In genomic region chr1:20358761-20359263, GRCh38 we compare ENCODE assay signal across 8 cellular contexts.
DNase-seq lines count a peak whose midpoint lies in the region; ATAC-seq and TF ChIP-seq lines count a peak whose summit lies in the region.

No MANE protein-coding gene starts in this region.

- peak in 1 of 2 donors; percentile 55 for TF ChIP-seq POLR2A in adrenal gland (IDR thresholded peaks at IDR 0.05)

- H3K4me1 ChIP-seq in MM.1S (ENCODE audit: low read length) (no peaks in the 10 kb centered on the region), adrenal gland (replicated peaks in 1 of 2) (peaks cover 7 to 14% of the 10 kb centered on the region in 2 donors), left lung (no peaks in the 10 kb centered on the region)

- peak; percentile 49 for DNase-seq in AG20443 (ENCODE audit: low spot score)
- no peak for DNase-seq in MM.1S
- DNase-seq in adrenal gland = peak; percentile 85 to 94 (median 92)
- DNase-seq in left lung = no peak
- no peak for DNase-seq in CD1c-positive myeloid dendritic cell (ENCODE audit: extremely low spot score)
- no peak for DNase-seq in NCI-H446 (lab: John Stamatoyannopoulos, UW)
- DNase-seq in coronary artery (ENCODE audit: low spot score) = no peak

- peaks cover 96% of the 10 kb centered on the region for H3K27me3 ChIP-seq in MM.1S (replicated peaks; ENCODE audit: insufficient read depth, low read length)
- no peaks in the 10 kb centered on the region for H3K27me3 ChIP-seq in adrenal gland
- H3K27me3 ChIP-seq in left lung = peaks cover 0 to 69% of the 10 kb centered on the region in 2 donors

- no peaks in the 10 kb centered on the region for H3K9me2 ChIP-seq in MM.1S (replicated peaks; ENCODE audit: insufficient read depth, low read length)

- intact Hi-C loops in adrenal gland (cut with DNase I) (loop anchor here in 1 of 2 donors (10.0 kb wide), 1 partner anchor 134 kb away; no protein-coding TSS in a partner anchor), left lung (cut with DNase I) (no loop called here)

- 0 out of 2 replicates have a peak overlapping the region, but pooled peaks have one; percentile 2 for H3K4me2 ChIP-seq in MM.1S (ENCODE audit: low read depth, low read length)

- TF ChIP-seq CTCF in MM.1S (IDR thresholded peaks at IDR 0.05; ENCODE audit: low read length) (no peak), adrenal gland (IDR thresholded peaks at IDR 0.05) (no peak), left lung (IDR thresholded peaks at IDR 0.05) (no peak), coronary artery (IDR thresholded peaks at IDR 0.05) (no peak)

- H3K36me3 ChIP-seq in MM.1S (replicated peaks; ENCODE audit: insufficient read depth, low read length) = no peaks in the 10 kb centered on the region
- no peaks in the 10 kb centered on the region for H3K36me3 ChIP-seq in adrenal gland (replicated peaks in 1 of 2)
- no peaks in the 10 kb centered on the region for H3K36me3 ChIP-seq in left lung

- no peaks in the 10 kb centered on the region for H3F3A ChIP-seq in MM.1S (ENCODE audit: insufficient read depth, low read length)

- no peak overlapping the region for H3K9ac ChIP-seq in MM.1S (ENCODE audit: low read length)

- H4K20me1 ChIP-seq in MM.1S (ENCODE audit: insufficient read depth, low read length) = no peaks in the 10 kb centered on the region

- WGBS in adrenal gland, 4 donors = 20 to 47% (median 25%) methylated on average over 7 to 12 of the region's 12 CpGs

- no peak overlapping the region for H2AFZ ChIP-seq in MM.1S (ENCODE audit: low read length)

- no peaks in the 10 kb centered on the region for H3K79me2 ChIP-seq in MM.1S (ENCODE audit: low read length)

- H3K9me3 ChIP-seq in MM.1S (replicated peaks; ENCODE audit: insufficient read depth, low read length) (no peaks in the 10 kb centered on the region), adrenal gland (replicated peaks in 1 of 3) (no peaks in the 10 kb centered on the region), left lung (no peaks in the 10 kb centered on the region)

- ATAC-seq in left lung = peak; percentile 69
- no peak for ATAC-seq in GM18867 (IDR thresholded peaks at IDR 0.05; ENCODE audit: unreplicated experiment)

- H3K4me3 ChIP-seq in MM.1S (ENCODE audit: low read length) (no peak overlapping the region), adrenal gland (peak overlapping the region in 1 of 4 donors; percentile 36), left lung (no peak overlapping the region), coronary artery (no peak overlapping the region)

- H3K27ac ChIP-seq in MM.1S (ENCODE audit: low read length) (no peak overlapping the region), adrenal gland (peak overlapping the region in 3 of 5 donors; percentile 35 to 81 (median 49)), left lung (no peak overlapping the region), coronary artery (no peak overlapping the region)

Comparison
In these comparisons a context has a peak if more than half of its experiments do, and no peak if none do; other contexts are left out.
1. DNase-seq: peak in AG20443 (single experiment) and adrenal gland (7 of 7); none in MM.1S (single experiment), left lung (0 of 2), CD1c-positive myeloid dendritic cell (single experiment), NCI-H446 (0 of 2) and coronary artery (single experiment).
2. H3K27ac ChIP-seq: peak in adrenal gland (3 of 5); none in MM.1S (single experiment), left lung (0 of 2) and coronary artery (0 of 2).